8 cellular contexts compared by ENCODE assay signal in the genomic region with DNA sequence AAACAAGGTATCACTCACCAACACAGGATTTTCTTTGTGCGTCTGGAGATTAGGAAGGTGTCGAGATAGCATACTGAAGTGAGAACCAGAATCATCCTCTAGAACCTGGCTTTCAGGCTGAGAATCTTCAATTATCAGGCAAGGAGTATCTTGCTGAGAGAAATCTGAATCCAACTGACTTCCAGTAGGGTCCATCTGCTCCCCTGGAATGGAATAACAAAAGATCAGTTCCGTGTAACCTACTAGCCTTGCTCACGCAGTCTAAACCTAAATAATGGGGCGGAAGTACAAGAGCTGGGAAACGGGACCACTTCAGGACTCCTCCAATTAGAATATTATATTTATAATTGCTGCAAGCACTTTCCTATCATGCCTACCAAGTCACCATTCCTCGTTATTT. TPM values are rescaled to one million over a fixed set of nuclear protein-coding genes. Genes with fewer than 3 reads are reported as not detected.
A peak's percentile ranks its signal among the peaks of the same experiment; 100 is the strongest.
DNase-seq lines count a peak whose midpoint lies in the region; ATAC-seq, FAIRE-seq and TF ChIP-seq lines count a peak whose summit lies in the region.

No MANE protein-coding gene starts in this region.

- no peak for TF ChIP-seq RAD21 in HepG2 (CRISPR knock-in tag; IDR thresholded peaks at IDR 0.05)

- peak overlapping the region; percentile 99 for H3K4me3 Mint-ChIP-seq in activated T-cell treated with anti-CD3 and anti-CD28 coated beads, Interleukin-2, amount 50 U/mL, for 4 hours
- peak overlapping the region; percentile 98 for H3K4me3 Mint-ChIP-seq in activated naive CD8-positive, alpha-beta T cell treated with anti-CD3 and anti-CD28 coated beads, Interleukin-2, amount 50 U/mL, for 24 hours

- in situ Hi-C loops in HepG2 (cut with HindIII; ENCODE audit: extremely low pct_ligation_motif_present, low pct_unique_long_range_greater_than_20kb) = no loop called here

- H3K9me3 ChIP-seq in HepG2 (ENCODE audit: low read length) (no peaks in the 10 kb centered on the region), tibial artery (no peaks in the 10 kb centered on the region)

- TSS peak; percentile 51 for BruUV-seq in HepG2 (replicated peaks; lab: Mats Ljungman, UMichigan)

- FAIRE-seq in HepG2 (lab: Jason Lieb, UNC) = no peak

- H3K4me3 ChIP-seq in HepG2 (replicated peaks in 1 of 3; ENCODE audit: insufficient read depth in 1 of 3, low read depth in 2 of 3, low read length in 3 of 3) = peak overlapping the region; percentile 82 to 98 (median 86)
- peak overlapping the region; percentile 69 to 93 for H3K4me3 ChIP-seq in tibial artery

- H3K27ac ChIP-seq in HepG2 (ENCODE audit: extremely low read length, insufficient read depth, low read length) (peak overlapping the region; percentile 34), tibial artery (peak overlapping the region; percentile 78 to 80)

- peak overlapping the region; percentile 75 for H3K4me2 ChIP-seq in HepG2 (ENCODE audit: low read depth, low read length)

- DNase-seq in activated T-cell treated with anti-CD3 and anti-CD28 coated beads, Interleukin-2, amount 50 U/mL, for 4 hours = no peak
- no peak for DNase-seq in activated T-cell treated with anti-CD3 and anti-CD28 coated beads, Interleukin-2, amount 50 U/mL, for 1 hour
- no peak for DNase-seq in activated naive CD8-positive, alpha-beta T cell treated with anti-CD3 and anti-CD28 coated beads, Interleukin-2, amount 50 U/mL, for 24 hours
- DNase-seq in HepG2 (ENCODE audit: low spot score) = no peak
- no peak for DNase-seq in tibial artery
- no peak for DNase-seq in NK-92 treated with Interleukin-12 subunit alpha and Interleukin-12 subunit beta, amount 100 ng/mL, for 24 hours (lab: John Stamatoyannopoulos, UW)
- no peak for DNase-seq in amygdala (lab: John Stamatoyannopoulos, UW)
- DNase-seq in HPDE6-E6E7 (ENCODE audit: extremely low spot score) = no peak

- TF ChIP-seq CTCF in HepG2 (CRISPR knock-in tag; IDR thresholded peaks at IDR 0.05) (no peak), tibial artery (IDR thresholded peaks at IDR 0.05) (no peak)

- H4K20me1 ChIP-seq in HepG2 (ENCODE audit: insufficient read depth, low read length) = no peaks in the 10 kb centered on the region

- POLR2A ChIA-PET in HepG2 (lab: Yijun Ruan, JAX) = interaction anchor here (0.9 to 2.7 kb wide), 3 partner anchors 18 to 25 kb away, joined by 3 to 24 read pairs (median 3); no protein-coding TSS in a partner anchor

- H3K36me3 ChIP-seq in HepG2 (replicated peaks in 1 of 2; ENCODE audit: control insufficient read depth in 1 of 2, insufficient read depth in 2 of 2, low read length in 2 of 2) (peaks cover 0 to 5% of the 10 kb centered on the region in 2 experiments; a peak in 2 of 5 replicates), tibial artery (peaks cover 0 to 28% (median 7%) of the 10 kb centered on the region in 3 donors)

- no peak for ATAC-seq in activated T-cell treated with anti-CD3 and anti-CD28 coated beads, Interleukin-2, amount 50 U/mL, for 4 hours
- no peak for ATAC-seq in activated naive CD8-positive, alpha-beta T cell treated with anti-CD3 and anti-CD28 coated beads, Interleukin-2, amount 50 U/mL, for 24 hours
- ATAC-seq in HepG2 = no peak

- 52% methylated on average over 5 of the region's 7 CpGs for WGBS in HepG2 (ENCODE audit: low lambda C conversion rate)

- no peaks in the 10 kb centered on the region for H3K27me3 Mint-ChIP-seq in activated T-cell treated with anti-CD3 and anti-CD28 coated beads, Interleukin-2, amount 50 U/mL, for 4 hours (ENCODE audit: low read depth)
- H3K27me3 Mint-ChIP-seq in activated naive CD8-positive, alpha-beta T cell treated with anti-CD3 and anti-CD28 coated beads, Interleukin-2, amount 50 U/mL, for 24 hours = no peaks in the 10 kb centered on the region

- no peak overlapping the region for H2AFZ ChIP-seq in HepG2 (ENCODE audit: low read length)

- peaks cover 23% of the 10 kb centered on the region for H3K4me1 ChIP-seq in HepG2 (ENCODE audit: insufficient read depth, low read length)
- peaks cover 0 to 22% (median 4%) of the 10 kb centered on the region in 4 donors for H3K4me1 ChIP-seq in tibial artery

- H3K36me3 Mint-ChIP-seq in activated T-cell treated with anti-CD3 and anti-CD28 coated beads, Interleukin-2, amount 50 U/mL, for 4 hours (ENCODE audit: insufficient read depth) = peaks cover 30% of the 10 kb centered on the region
- peaks cover 7% of the 10 kb centered on the region for H3K36me3 Mint-ChIP-seq in activated naive CD8-positive, alpha-beta T cell treated with anti-CD3 and anti-CD28 coated beads, Interleukin-2, amount 50 U/mL, for 24 hours (ENCODE audit: low read depth)

- no peaks in the 10 kb centered on the region; a peak in 1 of 5 replicates for H3K27me3 ChIP-seq in HepG2 (ENCODE audit: control insufficient read depth in 1 of 2, insufficient read depth in 2 of 2, low read length in 2 of 2)
- no peaks in the 10 kb centered on the region for H3K27me3 ChIP-seq in tibial artery

- CTCF ChIA-PET in HepG2 (lab: Yijun Ruan, JAX; ENCODE audit: low intra/inter-chr PET ratio, low total read pairs) = no interaction called here

- H3K9ac ChIP-seq in HepG2 (ENCODE audit: insufficient read depth, low read depth, low read length) = peak overlapping the region; percentile 60

- peak overlapping the region; percentile 97 for H3K27ac Mint-ChIP-seq in activated naive CD8-positive, alpha-beta T cell treated with anti-CD3 and anti-CD28 coated beads, Interleukin-2, amount 50 U/mL, for 24 hours

- no peak for TF ChIP-seq POLR2A in HepG2 (IDR thresholded peaks at IDR 0.05; ENCODE audit: insufficient read depth in 1 of 2, low read depth in 2 of 2, low read length in 2 of 2)

- peaks cover 29% of the 10 kb centered on the region for H3K4me1 Mint-ChIP-seq in activated T-cell treated with anti-CD3 and anti-CD28 coated beads, Interleukin-2, amount 50 U/mL, for 4 hours (ENCODE audit: low read depth)
- H3K4me1 Mint-ChIP-seq in activated naive CD8-positive, alpha-beta T cell treated with anti-CD3 and anti-CD28 coated beads, Interleukin-2, amount 50 U/mL, for 24 hours = peaks cover 38% of the 10 kb centered on the region

- no peak for TF ChIP-seq EP300 in HepG2 (IDR thresholded peaks at IDR 0.05; ENCODE audit: low read depth in 2 of 2, low read length in 2 of 2)
- no peak for TF ChIP-seq EP300 in HepG2 (CRISPR knock-in tag; IDR thresholded peaks at IDR 0.05; ENCODE audit: borderline replicate concordance)

- peaks cover 4% of the 10 kb centered on the region for H3K79me2 ChIP-seq in HepG2 (ENCODE audit: insufficient read depth, low read length)

- H3K9me3 Mint-ChIP-seq in activated T-cell treated with anti-CD3 and anti-CD28 coated beads, Interleukin-2, amount 50 U/mL, for 4 hours = no peaks in the 10 kb centered on the region
- H3K9me3 Mint-ChIP-seq in activated naive CD8-positive, alpha-beta T cell treated with anti-CD3 and anti-CD28 coated beads, Interleukin-2, amount 50 U/mL, for 24 hours = no peaks in the 10 kb centered on the region

- intact Hi-C loops in HepG2 (cut with micrococcal nuclease; ENCODE audit: unreplicated experiment) (loop anchor here (2.0 kb wide), 1 partner anchor 19 kb away; no protein-coding TSS in a partner anchor), tibial artery (cut with DNase I; ENCODE audit: low total_unique reads) (no loop called here)

RNA-seq across cellular contexts. Expression of gene TP53BP1, which starts 0.7 kb away (rescaled TPM):
- total RNA-seq in activated T-cell treated with anti-CD3 and anti-CD28 coated beads, Interleukin-2, amount 50 U/mL, for 4 hours = 10 to 100 TPM; 30.5 to 36.1 (median 35.3) TPM
- 17.4 and 26.3 TPM in 2 replicates for total RNA-seq in HepG2 (2016; rRNA removed; fragmentation: Illumina TruSeq; extraction: Trizol)
- 5.3 and 6.3 TPM in 2 replicates for total RNA-seq in HepG2 (2016; cell fraction: cytosol; rRNA removed; fragmentation: Illumina TruSeq; extraction: Trizol; ENCODE audit: low read depth)
- total RNA-seq in HepG2 (2016; cell fraction: insoluble cytoplasmic fraction; rRNA removed; fragmentation: Illumina TruSeq; extraction: Trizol) = 16.7 and 24.8 TPM in 2 replicates
- total RNA-seq in HepG2 (2016; cell fraction: membrane; rRNA removed; fragmentation: Illumina TruSeq; extraction: Trizol) = 6.0 and 6.4 TPM in 2 replicates
- total RNA-seq in HepG2 (2016; cell fraction: nucleus; rRNA removed; fragmentation: Illumina TruSeq; extraction: Trizol) = 22.1 and 25.2 TPM in 2 replicates
- polyA plus RNA-seq in HepG2 (2011; rRNA removed) = 15.9 and 17.1 TPM in 2 replicates
- 7.3 and 7.4 TPM in 2 replicates for polyA plus RNA-seq in HepG2 (2011; cell fraction: cytosol; rRNA removed)
- 34.5 and 38.3 TPM in 2 replicates for polyA plus RNA-seq in HepG2 (2011; cell fraction: nucleus; rRNA removed)
- 6.2 and 7.1 TPM in 2 replicates for polyA plus RNA-seq in HepG2 (2012)
- polyA plus RNA-seq in HepG2 (2016; cell fraction: cytosol; fragmentation: Illumina TruSeq; extraction: Trizol; ENCODE audit: low read depth) = 0.49 and 0.59 TPM in 2 replicates
- polyA plus RNA-seq in HepG2 (2016; cell fraction: insoluble cytoplasmic fraction; fragmentation: Illumina TruSeq; extraction: Trizol; ENCODE audit: low read depth) = 13.4 and 14.5 TPM in 2 replicates
- polyA plus RNA-seq in HepG2 (2016; cell fraction: membrane; fragmentation: Illumina TruSeq; extraction: Trizol; ENCODE audit: low read depth) = 0.92 and 1.1 TPM in 2 replicates
- 29.6 and 32.3 TPM in 2 replicates for polyA plus RNA-seq in HepG2 (2016; cell fraction: nucleus; fragmentation: Illumina TruSeq; extraction: Trizol; ENCODE audit: insufficient read depth, low read depth)
- 22.3 and 59.9 TPM in 2 replicates for polyA minus RNA-seq in HepG2 (2011; rRNA and poly(A)+ RNA removed; ENCODE audit: low replicate concordance)
- polyA minus RNA-seq in HepG2 (2011; cell fraction: cytosol; rRNA and poly(A)+ RNA removed) = 10.6 and 14.0 TPM in 2 replicates
- 40.2 and 48.4 TPM in 2 replicates for polyA minus RNA-seq in HepG2 (2011; cell fraction: nucleus; rRNA and poly(A)+ RNA removed)

RNA-seq across cellular contexts. Expression of gene MAP1A, which starts 25.1 kb away (rescaled TPM):
- 1 to 10 TPM; 1.1 to 1.2 (median 1.2) TPM for total RNA-seq in activated T-cell treated with anti-CD3 and anti-CD28 coated beads, Interleukin-2, amount 50 U/mL, for 4 hours
- total RNA-seq in HepG2 (2016; rRNA removed; fragmentation: Illumina TruSeq; extraction: Trizol) = 0.06 and 0.07 TPM in 2 replicates
- total RNA-seq in HepG2 (2016; cell fraction: cytosol; rRNA removed; fragmentation: Illumina TruSeq; extraction: Trizol; ENCODE audit: low read depth) = not detected in 2 replicates
- total RNA-seq in HepG2 (2016; cell fraction: insoluble cytoplasmic fraction; rRNA removed; fragmentation: Illumina TruSeq; extraction: Trizol) = 0.03 and 0.04 TPM in 2 replicates
- total RNA-seq in HepG2 (2016; cell fraction: membrane; rRNA removed; fragmentation: Illumina TruSeq; extraction: Trizol) = not detected in 2 replicates
- 0.09 and 0.13 TPM in 2 replicates for total RNA-seq in HepG2 (2016; cell fraction: nucleus; rRNA removed; fragmentation: Illumina TruSeq; extraction: Trizol)
- under 0.01 and 0.01 TPM in 2 replicates for polyA plus RNA-seq in HepG2 (2011; rRNA removed)
- under 0.01 TPM in 2 replicates for polyA plus RNA-seq in HepG2 (2011; cell fraction: cytosol; rRNA removed)
- 0.02 TPM in 1 of 2 replicates, not detected in the other for polyA plus RNA-seq in HepG2 (2011; cell fraction: nucleus; rRNA removed)
- polyA plus RNA-seq in HepG2 (2012) = 0.01 TPM in 1 of 2 replicates, not detected in the other
- 0.01 TPM in 2 replicates for polyA plus RNA-seq in HepG2 (2016; cell fraction: cytosol; fragmentation: Illumina TruSeq; extraction: Trizol; ENCODE audit: low read depth)
- polyA plus RNA-seq in HepG2 (2016; cell fraction: insoluble cytoplasmic fraction; fragmentation: Illumina TruSeq; extraction: Trizol; ENCODE audit: low read depth) = 0.03 and 0.05 TPM in 2 replicates
- polyA plus RNA-seq in HepG2 (2016; cell fraction: membrane; fragmentation: Illumina TruSeq; extraction: Trizol; ENCODE audit: low read depth) = not detected in 2 replicates
- 0.05 and 0.09 TPM in 2 replicates for polyA plus RNA-seq in HepG2 (2016; cell fraction: nucleus; fragmentation: Illumina TruSeq; extraction: Trizol; ENCODE audit: insufficient read depth, low read depth)
- polyA minus RNA-seq in HepG2 (2011; rRNA and poly(A)+ RNA removed; ENCODE audit: low replicate concordance) = 0.02 and 2.8 TPM in 2 replicates
- polyA minus RNA-seq in HepG2 (2011; cell fraction: cytosol; rRNA and poly(A)+ RNA removed) = 0.09 TPM in 1 of 2 replicates, not detected in the other
- not detected in 2 replicates for polyA minus RNA-seq in HepG2 (2011; cell fraction: nucleus; rRNA and poly(A)+ RNA removed)
